ENCODE assay signal across 1 cellular context in the genomic region with DNA sequence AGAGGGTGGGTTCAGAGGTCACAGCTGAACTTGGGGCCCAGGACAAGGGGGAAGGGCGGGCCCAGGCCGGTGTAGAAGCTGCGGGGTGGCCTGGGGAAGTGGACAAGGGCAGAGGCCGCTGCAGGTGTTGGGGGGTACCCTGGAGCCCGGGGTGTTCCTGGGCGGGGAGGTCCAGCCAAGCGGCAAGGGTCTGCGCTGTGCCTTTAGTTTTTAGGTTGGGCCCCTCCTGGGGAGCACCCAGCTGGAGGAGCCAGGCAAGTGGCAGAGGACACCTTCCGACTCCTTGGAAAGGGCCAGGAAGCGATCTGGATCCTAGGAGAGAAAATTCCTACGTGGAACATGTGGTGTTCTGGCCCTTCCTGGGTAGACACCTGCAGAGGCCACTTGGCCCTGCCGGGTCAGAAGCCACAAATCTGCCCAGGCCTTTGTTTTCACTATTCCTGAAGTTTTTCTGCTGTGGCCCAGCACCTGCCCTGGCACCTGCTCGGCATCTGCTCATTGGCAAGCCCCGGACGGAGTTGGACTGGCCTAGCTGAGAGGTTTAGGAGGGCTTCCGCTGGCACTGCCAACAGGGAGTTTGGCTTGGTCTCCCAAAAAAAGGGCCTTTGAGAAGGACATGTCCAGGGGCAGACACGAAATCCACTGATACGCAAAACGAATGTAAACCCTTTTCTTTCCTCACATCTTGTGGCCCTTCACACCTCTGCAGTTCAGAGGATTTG.
TF ChIP-seq lines count a peak whose summit lies in the region.

No MANE protein-coding gene starts in this region.

TF ChIP-seq in HepG2, 621 proteins besides CTCF, POLR2A, EP300 and RAD21 (continued from another document):
- TF ChIP-seq, protein P1, sequence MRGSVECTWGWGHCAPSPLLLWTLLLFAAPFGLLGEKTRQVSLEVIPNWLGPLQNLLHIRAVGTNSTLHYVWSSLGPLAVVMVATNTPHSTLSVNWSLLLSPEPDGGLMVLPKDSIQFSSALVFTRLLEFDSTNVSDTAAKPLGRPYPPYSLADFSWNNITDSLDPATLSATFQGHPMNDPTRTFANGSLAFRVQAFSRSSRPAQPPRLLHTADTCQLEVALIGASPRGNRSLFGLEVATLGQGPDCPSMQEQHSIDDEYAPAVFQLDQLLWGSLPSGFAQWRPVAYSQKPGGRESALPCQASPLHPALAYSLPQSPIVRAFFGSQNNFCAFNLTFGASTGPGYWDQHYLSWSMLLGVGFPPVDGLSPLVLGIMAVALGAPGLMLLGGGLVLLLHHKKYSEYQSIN (CRISPR knock-in tag; IDR thresholded peaks at IDR 0.05; ENCODE audit: borderline replicate concordance), result no peak
- TF ChIP-seq AGO1 (IDR thresholded peaks at IDR 0.05; ENCODE audit: low read depth, low read length, poor library complexity, severe bottlenecking), result no peak
- TF ChIP-seq ERF (CRISPR knock-in tag; IDR thresholded peaks at IDR 0.05), result no peak
- no peak for TF ChIP-seq LCORL (IDR thresholded peaks at IDR 0.05)
- no peak for TF ChIP-seq LCORL (CRISPR knock-in tag; IDR thresholded peaks at IDR 0.05)
- TF ChIP-seq, protein P2, sequence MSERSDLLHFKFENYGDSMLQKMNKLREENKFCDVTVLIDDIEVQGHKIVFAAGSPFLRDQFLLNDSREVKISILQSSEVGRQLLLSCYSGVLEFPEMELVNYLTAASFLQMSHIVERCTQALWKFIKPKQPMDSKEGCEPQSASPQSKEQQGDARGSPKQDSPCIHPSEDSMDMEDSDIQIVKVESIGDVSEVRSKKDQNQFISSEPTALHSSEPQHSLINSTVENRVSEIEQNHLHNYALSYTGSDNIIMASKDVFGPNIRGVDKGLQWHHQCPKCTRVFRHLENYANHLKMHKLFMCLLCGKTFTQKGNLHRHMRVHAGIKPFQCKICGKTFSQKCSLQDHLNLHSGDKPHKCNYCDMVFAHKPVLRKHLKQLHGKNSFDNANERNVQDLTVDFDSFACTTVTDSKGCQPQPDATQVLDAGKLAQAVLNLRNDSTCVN (CRISPR knock-in tag; IDR thresholded peaks at IDR 0.05; ENCODE audit: borderline replicate concordance), result no peak
- no peak for TF ChIP-seq ELK4 (CRISPR knock-in tag; IDR thresholded peaks at IDR 0.05; ENCODE audit: borderline replicate concordance)
- TF ChIP-seq, protein P3, sequence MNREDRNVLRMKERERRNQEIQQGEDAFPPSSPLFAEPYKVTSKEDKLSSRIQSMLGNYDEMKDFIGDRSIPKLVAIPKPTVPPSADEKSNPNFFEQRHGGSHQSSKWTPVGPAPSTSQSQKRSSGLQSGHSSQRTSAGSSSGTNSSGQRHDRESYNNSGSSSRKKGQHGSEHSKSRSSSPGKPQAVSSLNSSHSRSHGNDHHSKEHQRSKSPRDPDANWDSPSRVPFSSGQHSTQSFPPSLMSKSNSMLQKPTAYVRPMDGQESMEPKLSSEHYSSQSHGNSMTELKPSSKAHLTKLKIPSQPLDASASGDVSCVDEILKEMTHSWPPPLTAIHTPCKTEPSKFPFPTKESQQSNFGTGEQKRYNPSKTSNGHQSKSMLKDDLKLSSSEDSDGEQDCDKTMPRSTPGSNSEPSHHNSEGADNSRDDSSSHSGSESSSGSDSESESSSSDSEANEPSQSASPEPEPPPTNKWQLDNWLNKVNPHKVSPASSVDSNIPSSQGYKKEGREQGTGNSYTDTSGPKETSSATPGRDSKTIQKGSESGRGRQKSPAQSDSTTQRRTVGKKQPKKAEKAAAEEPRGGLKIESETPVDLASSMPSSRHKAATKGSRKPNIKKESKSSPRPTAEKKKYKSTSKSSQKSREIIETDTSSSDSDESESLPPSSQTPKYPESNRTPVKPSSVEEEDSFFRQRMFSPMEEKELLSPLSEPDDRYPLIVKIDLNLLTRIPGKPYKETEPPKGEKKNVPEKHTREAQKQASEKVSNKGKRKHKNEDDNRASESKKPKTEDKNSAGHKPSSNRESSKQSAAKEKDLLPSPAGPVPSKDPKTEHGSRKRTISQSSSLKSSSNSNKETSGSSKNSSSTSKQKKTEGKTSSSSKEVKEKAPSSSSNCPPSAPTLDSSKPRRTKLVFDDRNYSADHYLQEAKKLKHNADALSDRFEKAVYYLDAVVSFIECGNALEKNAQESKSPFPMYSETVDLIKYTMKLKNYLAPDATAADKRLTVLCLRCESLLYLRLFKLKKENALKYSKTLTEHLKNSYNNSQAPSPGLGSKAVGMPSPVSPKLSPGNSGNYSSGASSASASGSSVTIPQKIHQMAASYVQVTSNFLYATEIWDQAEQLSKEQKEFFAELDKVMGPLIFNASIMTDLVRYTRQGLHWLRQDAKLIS (CRISPR knock-in tag; IDR thresholded peaks at IDR 0.05), result no peak
- TF ChIP-seq NBN (conservative IDR thresholded peaks at IDR 0.05), result no peak
- TF ChIP-seq MAZ (IDR thresholded peaks at IDR 0.05; ENCODE audit: borderline replicate concordance, low read depth, low read length), result no peak
- TF ChIP-seq MAZ (CRISPR knock-in tag; IDR thresholded peaks at IDR 0.05; ENCODE audit: low read depth), result no peak
- no peak for TF ChIP-seq SKI (IDR thresholded peaks at IDR 0.05; ENCODE audit: partially characterized antibody)
- TF ChIP-seq ETV6 (CRISPR knock-in tag; conservative IDR thresholded peaks at IDR 0.05), result no peak
- TF ChIP-seq PAX8 (CRISPR knock-in tag; IDR thresholded peaks at IDR 0.05; ENCODE audit: borderline replicate concordance), result no peak
- TF ChIP-seq ZNF318 (CRISPR knock-in tag; IDR thresholded peaks at IDR 0.05), result no peak
- TF ChIP-seq, protein P4, sequence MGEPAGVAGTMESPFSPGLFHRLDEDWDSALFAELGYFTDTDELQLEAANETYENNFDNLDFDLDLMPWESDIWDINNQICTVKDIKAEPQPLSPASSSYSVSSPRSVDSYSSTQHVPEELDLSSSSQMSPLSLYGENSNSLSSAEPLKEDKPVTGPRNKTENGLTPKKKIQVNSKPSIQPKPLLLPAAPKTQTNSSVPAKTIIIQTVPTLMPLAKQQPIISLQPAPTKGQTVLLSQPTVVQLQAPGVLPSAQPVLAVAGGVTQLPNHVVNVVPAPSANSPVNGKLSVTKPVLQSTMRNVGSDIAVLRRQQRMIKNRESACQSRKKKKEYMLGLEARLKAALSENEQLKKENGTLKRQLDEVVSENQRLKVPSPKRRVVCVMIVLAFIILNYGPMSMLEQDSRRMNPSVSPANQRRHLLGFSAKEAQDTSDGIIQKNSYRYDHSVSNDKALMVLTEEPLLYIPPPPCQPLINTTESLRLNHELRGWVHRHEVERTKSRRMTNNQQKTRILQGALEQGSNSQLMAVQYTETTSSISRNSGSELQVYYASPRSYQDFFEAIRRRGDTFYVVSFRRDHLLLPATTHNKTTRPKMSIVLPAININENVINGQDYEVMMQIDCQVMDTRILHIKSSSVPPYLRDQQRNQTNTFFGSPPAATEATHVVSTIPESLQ (CRISPR knock-in tag; conservative IDR thresholded peaks at IDR 0.05), result no peak
- TF ChIP-seq POLR2AphosphoS5 (IDR thresholded peaks at IDR 0.05; ENCODE audit: low read depth, low read length), result no peak
